15 cellular contexts compared by ENCODE assay signal in the genomic region with DNA sequence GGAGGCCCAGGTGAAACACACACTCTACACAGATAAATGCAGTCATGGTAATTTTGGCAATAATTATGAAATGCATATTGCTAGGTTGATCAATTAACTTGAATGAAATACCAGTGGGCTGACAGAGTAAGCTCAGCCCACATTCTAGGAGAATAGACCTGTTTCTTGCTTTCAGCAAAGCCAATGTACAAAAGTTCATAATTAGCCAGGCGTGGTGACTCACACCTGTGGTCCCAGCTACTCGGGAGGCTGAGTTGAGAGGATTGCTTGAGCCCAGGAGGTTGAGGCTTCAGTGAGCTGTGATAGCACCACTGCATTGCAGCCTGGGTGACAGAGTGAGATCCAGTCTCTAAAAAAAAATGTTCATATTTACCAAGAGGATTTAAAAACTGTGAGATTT.
"Had no signal": no experiment of that assay in that cellular context is flagged by ENCODE, and none has a peak within 500 bp of the region (broad histone marks: within the 10 kb centered on the region; RNA-seq: fewer than 3 reads in every experiment).

No MANE protein-coding gene starts in this region.

- DNase-seq: activated CD4-positive, alpha-beta T cell treated with anti-CD3 and anti-CD28 coated beads, Interleukin-2, amount 50 U/mL, for 1 hour; activated naive CD4-positive, alpha-beta T cell treated with anti-CD3 and anti-CD28 coated beads, Interleukin-2, amount 10 ng/mL, durations not matched to agents 7 days and 5 days; activated T-cell treated with anti-CD3 and anti-CD28 coated beads, Interleukin-2, amount 50 U/mL, for 1 hour; effector CD4-positive, alpha-beta T cell; kidney; lower lobe of right lung; SK-N-SH; small intestine; stimulated activated CD4-positive, alpha-beta T cell treated with anti-CD3 and anti-CD28 coated beads, Interleukin-2, amount 100 ng/mL, for 24 hours; stimulated activated naive CD4-positive, alpha-beta T cell; upper lobe of left lung had no signal

- H3K36me3 Mint-ChIP-seq: brain had no signal

- H3K27ac Mint-ChIP-seq: brain, neural progenitor cell had no signal

- ATAC-seq: left lobe of liver had no signal

- H3K4me1 Mint-ChIP-seq: neural progenitor cell had no signal

- H3K27me3 Mint-ChIP-seq: activated naive CD4-positive, alpha-beta T cell treated with anti-CD3 and anti-CD28 coated beads, Interleukin-2, amount 10 ng/mL, durations not matched to agents 7 days and 5 days; naive B cell had no signal

- H3K4me3 Mint-ChIP-seq: activated naive CD4-positive, alpha-beta T cell treated with anti-CD3 and anti-CD28 coated beads, Interleukin-2, amount 10 ng/mL, durations not matched to agents 7 days and 5 days; brain; neural progenitor cell had no signal
